Comparison of ENCODE assay signal across 14 cellular contexts in the genomic region with DNA sequence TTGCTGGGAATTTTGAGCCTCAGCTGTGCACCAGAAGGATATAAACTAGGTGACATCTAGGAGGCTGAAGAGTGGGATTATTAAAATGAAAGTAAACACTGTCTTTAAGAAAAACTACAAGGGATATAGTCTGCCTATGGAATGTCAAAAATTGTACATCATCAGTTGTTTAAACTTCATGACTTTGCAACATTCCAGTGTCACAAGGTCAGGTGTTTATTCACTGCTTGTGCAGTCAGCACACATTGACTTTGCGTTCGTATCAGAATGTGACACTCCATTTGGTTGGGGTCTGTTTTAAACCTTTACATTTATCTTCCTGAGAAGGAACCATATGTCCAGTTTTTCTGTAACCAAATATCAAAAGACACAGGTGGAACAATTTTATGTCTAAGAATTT.
DNase-seq lines count a peak whose midpoint lies in the region; ATAC-seq, FAIRE-seq and TF ChIP-seq lines count a peak whose summit lies in the region.
"Had no signal": no experiment of that assay in that cellular context is flagged by ENCODE, and none has a peak within 500 bp of the region (broad histone marks: within the 10 kb centered on the region; RNA-seq: fewer than 3 reads in every experiment).

No MANE protein-coding gene starts in this region.

- no peak for ATAC-seq in psoas muscle
- ATAC-seq: CD8-positive, alpha-beta T cell; GM23338 had no signal

- H2BK120ac ChIP-seq in mesenchymal stem cell (ENCODE audit: low read depth, low read length): no peak overlapping the region

- H4K8ac ChIP-seq in mesenchymal stem cell (ENCODE audit: low read length): no peak overlapping the region

- H3K9me3 ChIP-seq in mesenchymal stem cell (ENCODE audit: control insufficient read depth, low read length) (peaks cover 18% of the 10 kb centered on the region), psoas muscle (peaks cover 3% of the 10 kb centered on the region)

- H3K27me3 ChIP-seq in mesenchymal stem cell (ENCODE audit: control insufficient read depth in 1 of 2, insufficient read depth in 1 of 2, low read length in 2 of 2): no peaks in the 10 kb centered on the region
- H3K27me3 ChIP-seq in psoas muscle (ENCODE audit: insufficient read depth in 3 of 3, low read length in 2 of 3): no peaks in the 10 kb centered on the region

- DNase-seq in GM12891 (ENCODE audit: insufficient read length, low spot score) (no peak), choroid plexus epithelial cell (ENCODE audit: low read depth) (peak; percentile 66), mesenchymal stem cell (no peak), NCI-H748 treated with DMSO at 0.1 percent for 48 hours (lab: John Stamatoyannopoulos, UW) (no peak), glomerular visceral epithelial cell (ENCODE audit: extremely low spot score) (no peak), psoas muscle (no peak)
- DNase-seq: CD8-positive, alpha-beta T cell; COR-L47; DND-41; H7; KBM-7 had no signal

- TF ChIP-seq CTCF in choroid plexus epithelial cell (conservative IDR thresholded peaks at IDR 0.05; ENCODE audit: low read depth, low read length): no peak
- no peak for TF ChIP-seq CTCF in psoas muscle (IDR thresholded peaks at IDR 0.05)

- no peak overlapping the region for H2AK5ac ChIP-seq in mesenchymal stem cell (ENCODE audit: low read length, severe bottlenecking)

- no peak overlapping the region for H3K4me2 ChIP-seq in mesenchymal stem cell (ENCODE audit: low read length, poor library complexity, severe bottlenecking)
- H3K4me2 ChIP-seq: GM23338 had no signal

- H3K18ac ChIP-seq in mesenchymal stem cell (ENCODE audit: low read depth in 1 of 2, low read length in 2 of 2): no peak overlapping the region

- H3K27ac ChIP-seq in mesenchymal stem cell (ENCODE audit: low read length, poor library complexity, severe bottlenecking): peak overlapping the region; percentile 23
- no peak overlapping the region for H3K27ac ChIP-seq in psoas muscle
- H3K27ac ChIP-seq: HL-60 had no signal

- TF ChIP-seq POLR2A in GM12891 (IDR thresholded peaks at IDR 0.05; ENCODE audit: low read depth, low read length): no peak

- H3K36me3 ChIP-seq in mesenchymal stem cell (ENCODE audit: control insufficient read depth in 1 of 2, insufficient read depth in 2 of 2, low read depth in 1 of 2, low read length in 2 of 2) (peaks cover 14 to 31% of the 10 kb centered on the region in 2 experiments), psoas muscle (ENCODE audit: insufficient read depth in 1 of 2, low read depth in 1 of 2) (peaks cover 0 to 29% of the 10 kb centered on the region in 2 donors)

- no peak overlapping the region for H3K14ac ChIP-seq in mesenchymal stem cell (ENCODE audit: low read length in 2 of 2)

- intact Hi-C loops in psoas muscle (cut with DNase I): no loop called here

- H4K91ac ChIP-seq in mesenchymal stem cell (ENCODE audit: low read length): no peak overlapping the region

- H3K4me3 ChIP-seq in choroid plexus epithelial cell (ENCODE audit: low read depth, low read length): no peak overlapping the region
- no peak overlapping the region for H3K4me3 ChIP-seq in mesenchymal stem cell (ENCODE audit: insufficient read depth in 1 of 2, low read depth in 1 of 2, low read length in 2 of 2)
- H3K4me3 ChIP-seq in psoas muscle: no peak overlapping the region
- H3K4me3 ChIP-seq: GM23338 had no signal

- H2AFZ ChIP-seq in mesenchymal stem cell (ENCODE audit: low read depth, low read length): no peak overlapping the region
- H2AFZ ChIP-seq: GM23338 had no signal

- WGBS in mesenchymal stem cell: no CpG with 5 or more reads among the region's 2 CpGs
- WGBS in psoas muscle, 3 donors: 86 to 89% (median 89%) methylated on average over 2 of the region's 2 CpGs

- FAIRE-seq in GM12891 (lab: Jason Lieb, UNC): peak; percentile 16
- FAIRE-seq: GM18507 had no signal

- H3K9ac ChIP-seq in mesenchymal stem cell (ENCODE audit: low read length): no peak overlapping the region

- no peak overlapping the region for H3K4ac ChIP-seq in mesenchymal stem cell (ENCODE audit: low read depth in 1 of 2, low read length in 2 of 2)

- no peak overlapping the region for H2BK15ac ChIP-seq in mesenchymal stem cell (ENCODE audit: low read depth, poor library complexity, severe bottlenecking)

- no peak overlapping the region for H3K23ac ChIP-seq in mesenchymal stem cell (ENCODE audit: low read length in 2 of 2)

- H3K4me1 ChIP-seq in mesenchymal stem cell (ENCODE audit: control insufficient read depth, insufficient read depth, low read depth, low read length) (no peaks in the 10 kb centered on the region), psoas muscle (no peaks in the 10 kb centered on the region)

- no peak overlapping the region for H2BK5ac ChIP-seq in mesenchymal stem cell (ENCODE audit: low read depth, low read length, poor library complexity, severe bottlenecking)

- no peak overlapping the region for H2BK12ac ChIP-seq in mesenchymal stem cell (ENCODE audit: low read length in 2 of 2)

- H3K79me1 ChIP-seq in mesenchymal stem cell (replicated peaks; ENCODE audit: low read length, poor library complexity, severe bottlenecking): no peaks in the 10 kb centered on the region

TF ChIP-seq in GM12891, 5 proteins besides CTCF, POLR2A, EP300 and RAD21:
- TF ChIP-seq TAF1 (IDR thresholded peaks at IDR 0.05; ENCODE audit: low read depth, low read length) (no peak), PAX5 (IDR thresholded peaks at IDR 0.05; ENCODE audit: insufficient read depth, low read length, severe bottlenecking) (no peak), POU2F2 (IDR thresholded peaks at IDR 0.05; ENCODE audit: low read depth, low read length) (no peak), SPI1 (IDR thresholded peaks at IDR 0.05; ENCODE audit: low read depth, low read length) (no peak), POLR2AphosphoS5 (IDR thresholded peaks at IDR 0.05; ENCODE audit: low read depth, low read length) (no peak)
